1 cellular context compared by ENCODE assay signal in the genomic region with DNA sequence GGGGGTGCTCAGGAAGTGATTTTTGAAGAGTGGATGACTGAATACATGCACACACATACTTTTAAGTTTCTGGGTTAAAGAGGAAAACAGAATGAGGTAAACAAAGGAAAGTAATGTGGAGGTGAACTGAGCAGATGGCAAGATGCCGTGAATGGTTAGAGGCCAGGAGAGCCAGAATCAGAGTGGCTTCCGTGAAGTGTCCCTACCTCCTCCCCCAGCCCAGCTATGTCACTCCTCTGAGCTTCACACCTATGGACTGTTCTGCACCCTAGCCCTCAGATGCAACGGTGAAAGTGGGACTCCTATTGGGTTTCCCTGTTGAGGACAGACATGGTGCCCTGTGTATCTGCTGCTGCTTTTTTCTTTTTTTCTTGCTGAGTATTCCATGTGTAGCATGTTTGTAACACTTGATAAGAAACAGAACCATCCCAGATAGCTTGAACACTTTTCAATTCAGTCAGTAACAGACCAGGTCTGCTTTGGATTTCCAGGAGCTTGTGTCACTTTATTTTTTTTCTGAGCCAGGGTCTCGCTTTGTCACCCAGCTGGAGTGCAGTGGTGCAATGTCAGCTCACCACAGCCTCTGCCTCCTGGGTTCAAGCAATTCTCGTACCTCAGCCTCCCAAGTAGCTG.
TF ChIP-seq lines count a peak whose summit lies in the region.

No MANE protein-coding gene starts in this region.

TF ChIP-seq in HEK293, 187 proteins besides CTCF, POLR2A, EP300 and RAD21 (continued from another document):
- TF ChIP-seq ZNF549 (tag by site-specific recombination; IDR thresholded peaks at IDR 0.05) (no peak), ZNF169 (tag by site-specific recombination; IDR thresholded peaks at IDR 0.05) (no peak), GFI1B (tag by site-specific recombination; IDR thresholded peaks at IDR 0.05) (no peak), ZNF529 (tag by site-specific recombination; IDR thresholded peaks at IDR 0.05; ENCODE audit: insufficient replicate concordance) (no peak), KLF7 (tag by site-specific recombination; IDR thresholded peaks at IDR 0.05; ENCODE audit: borderline replicate concordance) (no peak)
TF ChIP-seq in HEK293: peak in this region for 3.
